Comparison of ENCODE assay signal across 20 cellular contexts in the genomic region with DNA sequence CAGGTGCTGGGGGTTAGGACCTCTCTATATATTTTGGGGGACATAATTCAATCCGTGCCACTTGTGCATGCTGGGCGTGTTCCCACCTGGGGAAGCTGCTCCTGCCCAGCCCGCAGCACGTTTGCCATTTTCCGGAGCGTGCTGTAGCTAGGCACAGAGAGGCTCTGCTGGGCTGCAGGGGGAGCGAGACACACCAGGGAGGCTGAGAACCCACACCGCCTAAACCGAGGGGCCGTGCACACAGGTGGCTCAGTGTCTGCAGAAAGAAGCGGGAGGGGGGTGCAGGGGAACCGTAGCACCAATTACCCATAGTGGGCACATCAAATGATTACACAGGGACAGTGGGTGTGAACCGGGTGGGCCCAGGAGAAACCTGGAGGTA.
"Had no signal": no experiment of that assay in that cellular context is flagged by ENCODE, and none has a peak within 500 bp of the region (broad histone marks: within the 10 kb centered on the region; RNA-seq: fewer than 3 reads in every experiment).

No MANE protein-coding gene starts in this region.

- H3K4me3 Mint-ChIP-seq: activated CD4-positive, alpha-beta memory T cell treated with anti-CD3 and anti-CD28 coated beads, Interleukin-2, amount 10 ng/mL, durations not matched to agents 7 days and 5 days; activated CD4-positive, alpha-beta T cell treated with anti-CD3 and anti-CD28 coated beads, Interleukin-2, amount 10 ng/mL, durations not matched to agents 24 days and 14 days; activated T-helper 1 cell treated with anti-CD3 and anti-CD28 coated beads, Interleukin-12 subunit alpha, Interleukin-12 subunit beta, Interleukin-2, Interleukin-4 antibody, amounts not matched to agents 30 ng/mL and 10 ng/mL and 1 ng/mL, durations not matched to agents 14 hours and 24 hours and 36 hours; brain; effector memory CD8-positive, alpha-beta T cell; neural progenitor cell had no signal

- H3K36me3 Mint-ChIP-seq: brain, naive B cell, neural progenitor cell had no signal

- H3K9me3 Mint-ChIP-seq: activated CD4-positive, alpha-beta memory T cell treated with anti-CD3 and anti-CD28 coated beads, Interleukin-2, amount 10 ng/mL, durations not matched to agents 7 days and 5 days; activated CD4-positive, alpha-beta T cell treated with anti-CD3 and anti-CD28 coated beads, Interleukin-2, amount 10 ng/mL, durations not matched to agents 24 days and 14 days; activated naive CD8-positive, alpha-beta T cell treated with anti-CD3 and anti-CD28 coated beads, Interleukin-2, amount 50 U/mL, for 24 hours; activated T-helper 1 cell treated with anti-CD3 and anti-CD28 coated beads, Interleukin-12 subunit alpha, Interleukin-12 subunit beta, Interleukin-2, Interleukin-4 antibody, amounts not matched to agents 30 ng/mL and 10 ng/mL and 1 ng/mL, durations not matched to agents 14 hours and 24 hours and 36 hours; brain; effector memory CD8-positive, alpha-beta T cell; naive B cell; neural progenitor cell; stimulated activated naive CD8-positive, alpha-beta T cell treated with anti-CD3 and anti-CD28 coated beads, Interleukin-15, Interleukin-2, amounts not matched to agents 100 ng/mL and 50 ng/mL, for 24 hours had no signal

- DNase-seq: activated CD4-positive, alpha-beta memory T cell treated with anti-CD3 and anti-CD28 coated beads, Interleukin-2, amount 10 ng/mL, durations not matched to agents 7 days and 5 days; activated CD4-positive, alpha-beta T cell treated with anti-CD3 and anti-CD28 coated beads, Interleukin-2, amount 10 ng/mL, durations not matched to agents 24 days and 14 days; activated gamma-delta T cell; activated naive CD4-positive, alpha-beta T cell treated with anti-CD3 and anti-CD28 coated beads, Interleukin-2, amount 50 U/mL, for 16 hours; activated naive CD8-positive, alpha-beta T cell treated with anti-CD3 and anti-CD28 coated beads, Interleukin-2, amount 50 U/mL, for 24 hours; anterior cingulate cortex; effector memory CD8-positive, alpha-beta T cell; glutamatergic neuron; hippocampal formation; mesendoderm; naive B cell; retina; spleen; stimulated activated CD4-positive, alpha-beta T cell treated with anti-CD3 and anti-CD28 coated beads, Interleukin-4, amount 100 ng/mL, for 24 hours; substantia nigra had no signal

- ATAC-seq: activated naive CD8-positive, alpha-beta T cell treated with anti-CD3 and anti-CD28 coated beads, Interleukin-2, amount 50 U/mL, for 24 hours; effector memory CD8-positive, alpha-beta T cell had no signal

- H3K27me3 Mint-ChIP-seq: activated CD4-positive, alpha-beta memory T cell treated with anti-CD3 and anti-CD28 coated beads, Interleukin-2, amount 10 ng/mL, durations not matched to agents 7 days and 5 days; activated naive CD8-positive, alpha-beta T cell treated with anti-CD3 and anti-CD28 coated beads, Interleukin-2, amount 50 U/mL, for 24 hours; brain; effector memory CD8-positive, alpha-beta T cell; naive B cell; stimulated activated naive CD8-positive, alpha-beta T cell treated with anti-CD3 and anti-CD28 coated beads, Interleukin-15, Interleukin-2, amounts not matched to agents 100 ng/mL and 50 ng/mL, for 24 hours had no signal

- H3K27ac Mint-ChIP-seq: activated CD4-positive, alpha-beta memory T cell treated with anti-CD3 and anti-CD28 coated beads, Interleukin-2, amount 10 ng/mL, durations not matched to agents 7 days and 5 days; activated CD4-positive, alpha-beta T cell treated with anti-CD3 and anti-CD28 coated beads, Interleukin-2, amount 10 ng/mL, durations not matched to agents 24 days and 14 days; activated T-helper 1 cell treated with anti-CD3 and anti-CD28 coated beads, Interleukin-12 subunit alpha, Interleukin-12 subunit beta, Interleukin-2, Interleukin-4 antibody, amounts not matched to agents 30 ng/mL and 10 ng/mL and 1 ng/mL, durations not matched to agents 14 hours and 24 hours and 36 hours; brain; progenitor cell of endocrine pancreas had no signal
